Comparison of ENCODE assay signal across 1 cellular context in the genomic region with DNA sequence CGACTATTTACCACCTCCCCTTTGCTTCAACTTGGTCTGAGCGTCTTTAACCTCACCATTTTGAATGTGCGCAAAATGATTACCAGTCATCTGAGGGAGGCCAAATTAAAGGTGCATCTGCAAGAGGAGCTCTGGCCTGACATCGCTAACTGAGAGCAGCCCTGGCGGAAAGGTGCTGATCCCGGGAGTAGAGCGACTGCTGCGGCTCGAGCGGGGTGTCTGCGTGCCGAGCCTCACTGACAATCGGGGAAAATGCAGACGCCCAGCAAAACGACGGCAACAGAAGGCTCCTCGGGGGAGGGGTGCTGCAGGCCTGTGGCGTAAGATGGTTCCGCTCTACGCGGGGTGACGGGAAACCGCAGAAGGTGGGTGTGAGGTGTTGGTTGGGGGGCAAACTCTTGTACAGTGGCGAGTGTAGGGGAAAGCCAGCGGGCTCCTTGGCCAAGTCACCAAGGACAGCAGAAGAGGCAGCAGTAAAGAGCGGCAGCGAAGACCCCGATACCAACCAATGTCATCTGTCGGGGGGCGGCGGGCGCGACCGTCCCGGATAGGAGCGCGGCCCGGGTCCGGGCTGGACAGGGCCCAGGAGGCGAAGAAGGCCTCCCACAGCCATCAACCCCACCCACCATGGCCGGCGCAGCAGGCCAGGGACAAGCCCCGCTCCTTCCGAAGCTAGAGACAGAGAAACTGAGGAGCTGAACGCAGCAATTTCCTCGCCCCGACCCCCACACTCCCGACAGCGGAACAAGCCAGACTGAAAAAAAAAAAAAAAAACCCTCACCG.
A peak's percentile ranks its signal among the peaks of the same experiment; 100 is the strongest.
TF ChIP-seq lines count a peak whose summit lies in the region.

No MANE protein-coding gene starts in this region.

TF ChIP-seq in K562, 482 proteins besides CTCF, POLR2A, EP300 and RAD21 (continued from another document and continues in another):
- TF ChIP-seq GTF2E2 (tag; IDR thresholded peaks at IDR 0.05) (peak; percentile 82), PHF8 (IDR thresholded peaks at IDR 0.05; ENCODE audit: borderline replicate concordance, low read length) (peak; percentile 66), TARDBP (IDR thresholded peaks at IDR 0.05) (0 out of 2 replicates have a peak, but pooled peaks have one; percentile 71), HDAC1 (IDR thresholded peaks at IDR 0.05) (peak in 1 of 2 experiments; percentile 83; a peak in 2 of 4 replicates), HNRNPLL (IDR thresholded peaks at IDR 0.05; ENCODE audit: low read depth, low read length, poor library complexity, severe bottlenecking) (peak; percentile 71), ZNF224 (CRISPR knock-in tag; IDR thresholded peaks at IDR 0.05) (no peak), MAFG (tag; conservative IDR thresholded peaks at IDR 0.05) (no peak), TAF9B (IDR thresholded peaks at IDR 0.05; ENCODE audit: partially characterized antibody) (peak; percentile 44), ZNF696 (CRISPR knock-in tag; conservative IDR thresholded peaks at IDR 0.05) (no peak), ARNT (IDR thresholded peaks at IDR 0.05) (0 out of 4 replicates have a peak, but pooled peaks of 1 of the 2 experiments have one; percentile 16), TAF7 (tag; IDR thresholded peaks at IDR 0.05) (peak; percentile 76), PHF21A (IDR thresholded peaks at IDR 0.05; ENCODE audit: borderline replicate concordance, low read depth) (peak; percentile 33; the same call in 1 of the 2 replicates), ETV1 (tag; conservative IDR thresholded peaks at IDR 0.05; ENCODE audit: low read depth) (peak; percentile 55; the same call in 1 of the 2 replicates), ZNF445 (CRISPR knock-in tag; IDR thresholded peaks at IDR 0.05; ENCODE audit: low read depth) (no peak), TAF1 (IDR thresholded peaks at IDR 0.05; ENCODE audit: control insufficient read depth, extremely low read depth, insufficient read depth, low read length, severe bottlenecking) (peak; percentile 87), POLR2G (IDR thresholded peaks at IDR 0.05; ENCODE audit: low read depth, low read length) (peak; percentile 87; the same call in 1 of the 2 replicates), SMARCA4 (IDR thresholded peaks at IDR 0.05) (0 out of 2 replicates have a peak, but pooled peaks have one; percentile 54), NCOA4 (IDR thresholded peaks at IDR 0.05; ENCODE audit: partially characterized antibody) (no peak), PRPF4 (IDR thresholded peaks at IDR 0.05; ENCODE audit: insufficient read depth, low read depth, low read length, poor library complexity, severe bottlenecking) (peak; percentile 60), DIDO1 (tag; IDR thresholded peaks at IDR 0.05; ENCODE audit: low read depth) (no peak), ZBTB1 (CRISPR knock-in tag; IDR thresholded peaks at IDR 0.05; ENCODE audit: borderline replicate concordance, low read depth) (peak; percentile 91), SMARCE1 (IDR thresholded peaks at IDR 0.05) (peak; percentile 76), NFE2L1 (tag; IDR thresholded peaks at IDR 0.05; ENCODE audit: borderline replicate concordance, low read depth) (no peak), ZNF740 (CRISPR knock-in tag; IDR thresholded peaks at IDR 0.05) (peak; percentile 33; the same call in 1 of the 2 replicates), ZNF740 (tag; IDR thresholded peaks at IDR 0.05) (0 out of 4 replicates have a peak, but pooled peaks of 1 of the 2 experiments have one; percentile 4), KAT7 (CRISPR knock-in tag; IDR thresholded peaks at IDR 0.05; ENCODE audit: borderline replicate concordance) (0 out of 2 replicates have a peak, but pooled peaks have one; percentile 26), ZSCAN29 (IDR thresholded peaks at IDR 0.05) (no peak), TGIF2 (CRISPR knock-in tag; IDR thresholded peaks at IDR 0.05) (no peak), ZNF232 (CRISPR knock-in tag; IDR thresholded peaks at IDR 0.05) (no peak), XRCC3 (IDR thresholded peaks at IDR 0.05) (no peak), KDM2B (CRISPR knock-in tag; IDR thresholded peaks at IDR 0.05) (peak; percentile 56; the same call in 1 of the 2 replicates), ZNF384 (IDR thresholded peaks at IDR 0.05; ENCODE audit: low read depth, low read length) (peak; percentile 91), ETV5 (CRISPR knock-in tag; IDR thresholded peaks at IDR 0.05; ENCODE audit: low read depth) (peak; percentile 48; the same call in 1 of the 2 replicates), CEBPG (CRISPR knock-in tag; IDR thresholded peaks at IDR 0.05) (0 out of 2 replicates have a peak, but pooled peaks have one; percentile 42), CEBPG (tag; conservative IDR thresholded peaks at IDR 0.05 in 1 of 2, IDR thresholded peaks at IDR 0.05 in 1 of 2) (0 out of 4 replicates have a peak, but pooled peaks of 1 of the 2 experiments have one; percentile 7), XRCC5 (IDR thresholded peaks at IDR 0.05; ENCODE audit: low read depth, low read length) (peak; percentile 65; the same call in 1 of the 2 replicates), SAP30 (IDR thresholded peaks at IDR 0.05; ENCODE audit: borderline replicate concordance, insufficient read depth, low read depth, low read length, poor library complexity, severe bottlenecking) (peak; percentile 71), MBD2 (IDR thresholded peaks at IDR 0.05; ENCODE audit: borderline replicate concordance, low read depth) (peak; percentile 55), ZC3H4 (CRISPR knock-in tag; IDR thresholded peaks at IDR 0.05; ENCODE audit: borderline replicate concordance) (peak; percentile 94), KLF6 (CRISPR knock-in tag; IDR thresholded peaks at IDR 0.05; ENCODE audit: borderline replicate concordance) (0 out of 2 replicates have a peak, but pooled peaks have one; percentile 41), MTA3 (IDR thresholded peaks at IDR 0.05; ENCODE audit: borderline replicate concordance) (0 out of 2 replicates have a peak, but pooled peaks have one; percentile 30), GABPB1 (CRISPR knock-in tag; IDR thresholded peaks at IDR 0.05) (0 out of 2 replicates have a peak, but pooled peaks have one; percentile 2), ZNF717 (CRISPR knock-in tag; IDR thresholded peaks at IDR 0.05) (no peak), HOXB6 (CRISPR knock-in tag; IDR thresholded peaks at IDR 0.05; ENCODE audit: borderline replicate concordance) (0 out of 2 replicates have a peak, but pooled peaks have one; percentile 16)
- TF ChIP-seq, protein P1, sequence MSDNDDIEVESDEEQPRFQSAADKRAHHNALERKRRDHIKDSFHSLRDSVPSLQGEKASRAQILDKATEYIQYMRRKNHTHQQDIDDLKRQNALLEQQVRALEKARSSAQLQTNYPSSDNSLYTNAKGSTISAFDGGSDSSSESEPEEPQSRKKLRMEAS (CRISPR knock-in tag; IDR thresholded peaks at IDR 0.05): 0 out of 2 replicates have a peak, but pooled peaks have one; percentile 22
- TF ChIP-seq, protein P2, sequence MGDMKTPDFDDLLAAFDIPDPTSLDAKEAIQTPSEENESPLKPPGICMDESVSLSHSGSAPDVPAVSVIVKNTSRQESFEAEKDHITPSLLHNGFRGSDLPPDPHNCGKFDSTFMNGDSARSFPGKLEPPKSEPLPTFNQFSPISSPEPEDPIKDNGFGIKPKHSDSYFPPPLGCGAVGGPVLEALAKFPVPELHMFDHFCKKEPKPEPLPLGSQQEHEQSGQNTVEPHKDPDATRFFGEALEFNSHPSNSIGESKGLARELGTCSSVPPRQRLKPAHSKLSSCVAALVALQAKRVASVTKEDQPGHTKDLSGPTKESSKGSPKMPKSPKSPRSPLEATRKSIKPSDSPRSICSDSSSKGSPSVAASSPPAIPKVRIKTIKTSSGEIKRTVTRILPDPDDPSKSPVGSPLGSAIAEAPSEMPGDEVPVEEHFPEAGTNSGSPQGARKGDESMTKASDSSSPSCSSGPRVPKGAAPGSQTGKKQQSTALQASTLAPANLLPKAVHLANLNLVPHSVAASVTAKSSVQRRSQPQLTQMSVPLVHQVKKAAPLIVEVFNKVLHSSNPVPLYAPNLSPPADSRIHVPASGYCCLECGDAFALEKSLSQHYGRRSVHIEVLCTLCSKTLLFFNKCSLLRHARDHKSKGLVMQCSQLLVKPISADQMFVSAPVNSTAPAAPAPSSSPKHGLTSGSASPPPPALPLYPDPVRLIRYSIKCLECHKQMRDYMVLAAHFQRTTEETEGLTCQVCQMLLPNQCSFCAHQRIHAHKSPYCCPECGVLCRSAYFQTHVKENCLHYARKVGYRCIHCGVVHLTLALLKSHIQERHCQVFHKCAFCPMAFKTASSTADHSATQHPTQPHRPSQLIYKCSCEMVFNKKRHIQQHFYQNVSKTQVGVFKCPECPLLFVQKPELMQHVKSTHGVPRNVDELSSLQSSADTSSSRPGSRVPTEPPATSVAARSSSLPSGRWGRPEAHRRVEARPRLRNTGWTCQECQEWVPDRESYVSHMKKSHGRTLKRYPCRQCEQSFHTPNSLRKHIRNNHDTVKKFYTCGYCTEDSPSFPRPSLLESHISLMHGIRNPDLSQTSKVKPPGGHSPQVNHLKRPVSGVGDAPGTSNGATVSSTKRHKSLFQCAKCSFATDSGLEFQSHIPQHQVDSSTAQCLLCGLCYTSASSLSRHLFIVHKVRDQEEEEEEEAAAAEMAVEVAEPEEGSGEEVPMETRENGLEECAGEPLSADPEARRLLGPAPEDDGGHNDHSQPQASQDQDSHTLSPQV (IDR thresholded peaks at IDR 0.05): no peak
- TF ChIP-seq, protein P3, sequence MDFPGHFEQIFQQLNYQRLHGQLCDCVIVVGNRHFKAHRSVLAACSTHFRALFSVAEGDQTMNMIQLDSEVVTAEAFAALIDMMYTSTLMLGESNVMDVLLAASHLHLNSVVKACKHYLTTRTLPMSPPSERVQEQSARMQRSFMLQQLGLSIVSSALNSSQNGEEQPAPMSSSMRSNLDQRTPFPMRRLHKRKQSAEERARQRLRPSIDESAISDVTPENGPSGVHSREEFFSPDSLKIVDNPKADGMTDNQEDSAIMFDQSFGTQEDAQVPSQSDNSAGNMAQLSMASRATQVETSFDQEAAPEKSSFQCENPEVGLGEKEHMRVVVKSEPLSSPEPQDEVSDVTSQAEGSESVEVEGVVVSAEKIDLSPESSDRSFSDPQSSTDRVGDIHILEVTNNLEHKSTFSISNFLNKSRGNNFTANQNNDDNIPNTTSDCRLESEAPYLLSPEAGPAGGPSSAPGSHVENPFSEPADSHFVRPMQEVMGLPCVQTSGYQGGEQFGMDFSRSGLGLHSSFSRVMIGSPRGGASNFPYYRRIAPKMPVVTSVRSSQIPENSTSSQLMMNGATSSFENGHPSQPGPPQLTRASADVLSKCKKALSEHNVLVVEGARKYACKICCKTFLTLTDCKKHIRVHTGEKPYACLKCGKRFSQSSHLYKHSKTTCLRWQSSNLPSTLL (IDR thresholded peaks at IDR 0.05): no peak
- TF ChIP-seq, protein P4, sequence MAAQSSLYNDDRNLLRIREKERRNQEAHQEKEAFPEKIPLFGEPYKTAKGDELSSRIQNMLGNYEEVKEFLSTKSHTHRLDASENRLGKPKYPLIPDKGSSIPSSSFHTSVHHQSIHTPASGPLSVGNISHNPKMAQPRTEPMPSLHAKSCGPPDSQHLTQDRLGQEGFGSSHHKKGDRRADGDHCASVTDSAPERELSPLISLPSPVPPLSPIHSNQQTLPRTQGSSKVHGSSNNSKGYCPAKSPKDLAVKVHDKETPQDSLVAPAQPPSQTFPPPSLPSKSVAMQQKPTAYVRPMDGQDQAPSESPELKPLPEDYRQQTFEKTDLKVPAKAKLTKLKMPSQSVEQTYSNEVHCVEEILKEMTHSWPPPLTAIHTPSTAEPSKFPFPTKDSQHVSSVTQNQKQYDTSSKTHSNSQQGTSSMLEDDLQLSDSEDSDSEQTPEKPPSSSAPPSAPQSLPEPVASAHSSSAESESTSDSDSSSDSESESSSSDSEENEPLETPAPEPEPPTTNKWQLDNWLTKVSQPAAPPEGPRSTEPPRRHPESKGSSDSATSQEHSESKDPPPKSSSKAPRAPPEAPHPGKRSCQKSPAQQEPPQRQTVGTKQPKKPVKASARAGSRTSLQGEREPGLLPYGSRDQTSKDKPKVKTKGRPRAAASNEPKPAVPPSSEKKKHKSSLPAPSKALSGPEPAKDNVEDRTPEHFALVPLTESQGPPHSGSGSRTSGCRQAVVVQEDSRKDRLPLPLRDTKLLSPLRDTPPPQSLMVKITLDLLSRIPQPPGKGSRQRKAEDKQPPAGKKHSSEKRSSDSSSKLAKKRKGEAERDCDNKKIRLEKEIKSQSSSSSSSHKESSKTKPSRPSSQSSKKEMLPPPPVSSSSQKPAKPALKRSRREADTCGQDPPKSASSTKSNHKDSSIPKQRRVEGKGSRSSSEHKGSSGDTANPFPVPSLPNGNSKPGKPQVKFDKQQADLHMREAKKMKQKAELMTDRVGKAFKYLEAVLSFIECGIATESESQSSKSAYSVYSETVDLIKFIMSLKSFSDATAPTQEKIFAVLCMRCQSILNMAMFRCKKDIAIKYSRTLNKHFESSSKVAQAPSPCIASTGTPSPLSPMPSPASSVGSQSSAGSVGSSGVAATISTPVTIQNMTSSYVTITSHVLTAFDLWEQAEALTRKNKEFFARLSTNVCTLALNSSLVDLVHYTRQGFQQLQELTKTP (IDR thresholded peaks at IDR 0.05; ENCODE audit: low read depth in 1 of 2, partially characterized antibody in 2 of 2): peak; percentile 34 to 68
- TF ChIP-seq, protein P5, sequence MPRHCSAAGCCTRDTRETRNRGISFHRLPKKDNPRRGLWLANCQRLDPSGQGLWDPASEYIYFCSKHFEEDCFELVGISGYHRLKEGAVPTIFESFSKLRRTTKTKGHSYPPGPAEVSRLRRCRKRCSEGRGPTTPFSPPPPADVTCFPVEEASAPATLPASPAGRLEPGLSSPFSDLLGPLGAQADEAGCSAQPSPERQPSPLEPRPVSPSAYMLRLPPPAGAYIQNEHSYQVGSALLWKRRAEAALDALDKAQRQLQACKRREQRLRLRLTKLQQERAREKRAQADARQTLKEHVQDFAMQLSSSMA (CRISPR knock-in tag; IDR thresholded peaks at IDR 0.05): no peak
- TF ChIP-seq, protein P6, sequence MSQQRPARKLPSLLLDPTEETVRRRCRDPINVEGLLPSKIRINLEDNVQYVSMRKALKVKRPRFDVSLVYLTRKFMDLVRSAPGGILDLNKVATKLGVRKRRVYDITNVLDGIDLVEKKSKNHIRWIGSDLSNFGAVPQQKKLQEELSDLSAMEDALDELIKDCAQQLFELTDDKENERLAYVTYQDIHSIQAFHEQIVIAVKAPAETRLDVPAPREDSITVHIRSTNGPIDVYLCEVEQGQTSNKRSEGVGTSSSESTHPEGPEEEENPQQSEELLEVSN (IDR thresholded peaks at IDR 0.05; ENCODE audit: borderline replicate concordance in 1 of 2, extremely low read depth in 1 of 2, insufficient read depth in 1 of 2, insufficient read length in 1 of 2, low read depth in 1 of 2, low read length in 1 of 2, poor library complexity in 1 of 2, severe bottlenecking in 1 of 2): peak in 1 of 2 experiments; percentile 17
